In the genomic region with DNA sequence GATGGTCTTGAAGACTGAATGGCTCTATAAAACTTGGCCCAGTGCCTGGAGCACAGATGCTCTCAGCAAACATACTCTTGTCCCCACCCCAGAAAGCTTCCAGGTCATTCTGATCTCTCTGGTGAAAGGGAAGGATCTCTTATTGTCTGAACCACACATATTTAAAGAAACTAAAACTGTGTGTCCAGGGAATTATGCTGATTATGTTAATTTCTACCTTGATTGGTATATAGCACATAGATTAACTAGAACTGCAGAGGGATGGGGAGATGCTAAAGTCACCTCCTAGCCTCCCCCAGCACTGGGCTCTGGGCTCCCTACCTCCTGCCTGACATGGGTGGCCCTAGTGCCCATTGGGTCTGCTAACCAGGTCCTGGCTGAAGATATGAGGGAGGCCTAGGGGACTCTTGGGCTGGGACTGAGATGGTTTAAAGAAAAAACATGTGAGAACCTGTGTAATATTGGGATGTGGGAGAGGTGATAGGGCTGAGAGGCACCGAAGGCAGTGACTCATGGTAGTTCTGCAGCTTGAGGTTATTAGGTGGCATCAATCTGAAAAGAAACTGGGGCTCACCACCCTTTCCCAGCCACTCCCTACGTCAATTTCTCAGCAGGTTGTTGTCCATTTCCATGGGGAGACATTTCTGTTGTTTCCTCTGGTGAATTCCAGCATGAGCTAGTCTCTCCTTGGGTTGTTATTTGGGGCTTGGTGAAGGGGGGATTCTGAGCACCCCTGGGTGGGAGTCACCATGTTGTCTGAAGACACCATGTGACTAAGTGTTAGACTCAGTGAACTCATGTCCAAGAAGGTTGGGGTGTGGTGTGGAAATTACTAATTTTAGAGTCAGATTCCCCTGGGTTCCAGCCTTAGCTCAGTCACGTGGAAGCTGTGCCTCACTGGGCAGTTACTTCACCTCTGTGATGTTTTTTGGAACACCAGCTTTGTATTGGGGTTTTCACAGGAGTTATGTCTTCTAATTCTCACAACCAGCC, we compare ENCODE assay signal across 19 cellular contexts.
A peak's percentile ranks its signal among the peaks of the same experiment; 100 is the strongest.
DNase-seq lines count a peak whose midpoint lies in the region; ATAC-seq, FAIRE-seq and TF ChIP-seq lines count a peak whose summit lies in the region.
"Had no signal": no experiment of that assay in that cellular context is flagged by ENCODE, and none has a peak within 500 bp of the region (broad histone marks: within the 10 kb centered on the region; RNA-seq: fewer than 3 reads in every experiment).

No MANE protein-coding gene starts in this region.

- H3K4ac ChIP-seq in H1 (replicated peaks; ENCODE audit: insufficient read length, low read depth, low read length): no peak overlapping the region

- ATAC-seq in sciatic nerve (peak; percentile 85), gastroesophageal sphincter (no peak)
- ATAC-seq: GM12878 had no signal

- H4K8ac ChIP-seq in H1 (ENCODE audit: extremely low read depth, insufficient read depth, low read length): no peak overlapping the region

- H3K18ac ChIP-seq in H1 (ENCODE audit: extremely low read depth, low read length): no peak overlapping the region

- no peak overlapping the region for H3K4me3 Mint-ChIP-seq in activated CD4-positive, alpha-beta T cell treated with anti-CD3 and anti-CD28 coated beads, Interleukin-2, amount 10 ng/mL, durations not matched to agents 24 days and 14 days
- H3K4me3 Mint-ChIP-seq: neural progenitor cell had no signal

- H3K36me3 ChIP-seq in H1 (ENCODE audit: control insufficient read depth in 2 of 4, insufficient read depth in 4 of 4, low read length in 3 of 4) (no peaks in the 10 kb centered on the region), gastroesophageal sphincter (no peaks in the 10 kb centered on the region)
- H3K36me3 ChIP-seq: esophagus squamous epithelium, neural progenitor cell, SJSA1 had no signal

- peaks cover 8 to 11% of the 10 kb centered on the region in 2 experiments; a peak in 2 of 4 replicates for H3K9me3 ChIP-seq in H1 (ENCODE audit: insufficient read depth in 2 of 2, low read depth in 1 of 2, low read length in 1 of 2)
- H3K9me3 ChIP-seq in gastroesophageal sphincter: no peaks in the 10 kb centered on the region
- H3K9me3 ChIP-seq: Caco-2, esophagus squamous epithelium, SJSA1 had no signal

- H2BK15ac ChIP-seq in H1 (ENCODE audit: low read length): 0 out of 2 replicates have a peak overlapping the region, but pooled peaks have one; percentile 34

- no peak for TF ChIP-seq CTCF in H1 (IDR thresholded peaks at IDR 0.05; ENCODE audit: control extremely low read depth in 1 of 3, insufficient read depth in 1 of 3, low read depth in 1 of 3, low read length in 3 of 3)
- TF ChIP-seq CTCF in gastroesophageal sphincter (IDR thresholded peaks at IDR 0.05): no peak

- H3K4me1 ChIP-seq in H1 (replicated peaks in 1 of 4; ENCODE audit: control insufficient read depth in 3 of 4, insufficient read depth in 4 of 4, low read length in 3 of 4) (no peaks in the 10 kb centered on the region), gastroesophageal sphincter (no peaks in the 10 kb centered on the region)
- H3K4me1 ChIP-seq: Caco-2, neural progenitor cell, SJSA1 had no signal

- no peak overlapping the region for H2BK5ac ChIP-seq in H1 (ENCODE audit: low read depth, low read length)

- POLR2A ChIA-PET in H1 (lab: Charles Lee; ENCODE audit: partially characterized antibody): no interaction called here

- H2BK12ac ChIP-seq in H1 (ENCODE audit: low read depth, low read length): no peak overlapping the region

- no peak overlapping the region for H2BK20ac ChIP-seq in H1 (ENCODE audit: low read length)

- TF ChIP-seq EP300 in H1 (IDR thresholded peaks at IDR 0.05; ENCODE audit: borderline replicate concordance in 1 of 2, low read depth in 2 of 2, low read length in 2 of 2) (no peak), gastroesophageal sphincter (IDR thresholded peaks at IDR 0.05) (no peak)

- H3K14ac ChIP-seq in H1 (ENCODE audit: insufficient read length): no peak overlapping the region

- CTCF ChIA-PET in H1 (lab: Charles Lee; ENCODE audit: partially characterized antibody): interaction anchor here (1.1 kb wide), 1 partner anchor 30 kb away, joined by 5 read pairs; no protein-coding TSS in a partner anchor

- no peak overlapping the region for H3K23ac ChIP-seq in H1 (ENCODE audit: insufficient read length)

- no peak overlapping the region for H4K91ac ChIP-seq in H1 (replicated peaks; ENCODE audit: insufficient read length, low read length)

- H3K4me3 ChIP-seq in H1 (ENCODE audit: extremely low read depth in 1 of 4, insufficient read depth in 2 of 4, low read depth in 3 of 4, low read length in 4 of 4): no peak overlapping the region
- no peak overlapping the region for H3K4me3 ChIP-seq in gastroesophageal sphincter
- H3K4me3 ChIP-seq: esophagus squamous epithelium, GM12878, neural progenitor cell, SJSA1 had no signal

- no peaks in the 10 kb centered on the region for H3K23me2 ChIP-seq in H1 (ENCODE audit: low read depth, low read length)

- peaks cover 15% of the 10 kb centered on the region for H3K9me3 Mint-ChIP-seq in activated CD4-positive, alpha-beta T cell treated with anti-CD3 and anti-CD28 coated beads, Interleukin-2, amount 10 ng/mL, durations not matched to agents 24 days and 14 days

- TF ChIP-seq POLR2A in H1 (IDR thresholded peaks at IDR 0.05; ENCODE audit: control extremely low read depth in 1 of 2, low read depth in 2 of 2, low read length in 2 of 2): no peak
- TF ChIP-seq POLR2A in gastroesophageal sphincter (IDR thresholded peaks at IDR 0.05): no peak

- no peak overlapping the region for H2BK120ac ChIP-seq in H1 (replicated peaks; ENCODE audit: low read depth, low read length)

- no peak for DNase-seq in activated CD4-positive, alpha-beta T cell treated with anti-CD3 and anti-CD28 coated beads, Interleukin-2, amount 10 ng/mL, durations not matched to agents 24 days and 14 days
- no peak for DNase-seq in activated CD4-positive, alpha-beta T cell treated with anti-CD3 and anti-CD28 coated beads, Interleukin-2, amount 50 U/mL, for 1 hour
- DNase-seq in NCI-H2171 treated with DMSO at 0.1 percent for 48 hours (lab: John Stamatoyannopoulos, UW) (peak; percentile 69), H1 (ENCODE audit: low read depth in 1 of 2, low spot score in 2 of 2) (no peak), sciatic nerve (ENCODE audit: low spot score) (no peak), DMS79 treated with DMSO at 0.1 percent for 48 hours (lab: John Stamatoyannopoulos, UW) (no peak), NCI-H2107 (lab: John Stamatoyannopoulos, UW) (no peak)
- DNase-seq: activated effector memory CD4-positive, alpha-beta T cell treated with Interleukin-2 at 50 U/mL for 16 hours; Caco-2; esophagus squamous epithelium; H7; NCI-H345; substantia nigra; T-helper 9 cell had no signal

- WGBS in H1 (ENCODE audit: extremely low coverage in 1 of 2, insufficient coverage in 1 of 2, insufficient read length in 1 of 2, insufficient replicate concordance in 2 of 2, low coverage in 1 of 2, low lambda C conversion rate in 2 of 2, missing lambda C conversion rate in 1 of 2), 2 experiments: 83% methylated on average over 3 of the region's 3 CpGs; no CpG with 5 or more reads in 1 of the 2 experiments
- WGBS in gastroesophageal sphincter (ENCODE audit: low coverage in 1 of 2), 2 donors: 92% methylated on average over 2 to 3 of the region's 3 CpGs

- no peak overlapping the region for H3K56ac ChIP-seq in H1 (replicated peaks; ENCODE audit: insufficient read length, low read depth, low read length)

- H3K4me2 ChIP-seq in H1 (ENCODE audit: insufficient read depth in 1 of 2, low read depth in 2 of 2, low read length in 2 of 2): no peak overlapping the region
- H3K4me2 ChIP-seq: neural progenitor cell had no signal

- intact Hi-C loops in activated CD4-positive, alpha-beta T cell treated with anti-CD3 and anti-CD28 coated beads, Interleukin-2, amount 10 ng/mL, durations not matched to agents 24 days and 14 days (cut with micrococcal nuclease): no loop called here
- intact Hi-C loops in sciatic nerve (cut with DNase I): no loop called here

- H3K27ac ChIP-seq in H1 (ENCODE audit: low read depth, low read length) (no peak overlapping the region), gastroesophageal sphincter (no peak overlapping the region)
- H3K27ac ChIP-seq: esophagus squamous epithelium, neural progenitor cell, SJSA1 had no signal

- no peak overlapping the region for H2AFZ ChIP-seq in H1 (ENCODE audit: low read length)
- H2AFZ ChIP-seq: neural progenitor cell had no signal

- H3K4me1 Mint-ChIP-seq in activated CD4-positive, alpha-beta T cell treated with anti-CD3 and anti-CD28 coated beads, Interleukin-2, amount 10 ng/mL, durations not matched to agents 24 days and 14 days: peaks cover 15% of the 10 kb centered on the region
- H3K4me1 Mint-ChIP-seq: neural progenitor cell had no signal

- no peak for TF ChIP-seq RAD21 in H1 (IDR thresholded peaks at IDR 0.05 in 1 of 2, conservative IDR thresholded peaks at IDR 0.05 in 1 of 2; ENCODE audit: low read depth in 2 of 2, low read length in 2 of 2)

- H3K79me2 ChIP-seq in H1 (ENCODE audit: control insufficient read depth in 1 of 2, insufficient read depth in 2 of 2, low read length in 2 of 2): no peaks in the 10 kb centered on the region

- H4K20me1 ChIP-seq in H1 (replicated peaks in 1 of 2; ENCODE audit: control insufficient read depth in 1 of 2, insufficient read depth in 2 of 2, low read length in 2 of 2): no peaks in the 10 kb centered on the region

- H2AK5ac ChIP-seq in H1 (ENCODE audit: low read depth, low read length): no peak overlapping the region

- no peaks in the 10 kb centered on the region for H3K36me3 Mint-ChIP-seq in activated CD4-positive, alpha-beta T cell treated with anti-CD3 and anti-CD28 coated beads, Interleukin-2, amount 10 ng/mL, durations not matched to agents 24 days and 14 days (ENCODE audit: low read depth)
- H3K36me3 Mint-ChIP-seq: neural progenitor cell had no signal

- H3K27me3 ChIP-seq in H1 (replicated peaks in 1 of 4; ENCODE audit: control insufficient read depth in 3 of 4, extremely low read depth in 1 of 4, insufficient read depth in 3 of 4, low read length in 3 of 4): no peaks in the 10 kb centered on the region
- H3K27me3 ChIP-seq in gastroesophageal sphincter: peaks cover 32% of the 10 kb centered on the region
- H3K27me3 ChIP-seq: neural progenitor cell, SJSA1 had no signal

- H3K9ac ChIP-seq in H1 (replicated peaks in 1 of 4; ENCODE audit: extremely low read depth in 1 of 4, low read depth in 3 of 4, low read length in 3 of 4): no peak overlapping the region
- H3K9ac ChIP-seq: neural progenitor cell had no signal

- peak overlapping the region; percentile 21 for H3K27ac Mint-ChIP-seq in activated CD4-positive, alpha-beta T cell treated with anti-CD3 and anti-CD28 coated beads, Interleukin-2, amount 10 ng/mL, durations not matched to agents 24 days and 14 days
- H3K27ac Mint-ChIP-seq: neural progenitor cell had no signal

- H4K5ac ChIP-seq in H1 (ENCODE audit: insufficient read length, low read depth, low read length): no peak overlapping the region

- no peaks in the 10 kb centered on the region for H3K79me1 ChIP-seq in H1 (ENCODE audit: low read depth, low read length)

- peaks cover 16% of the 10 kb centered on the region for H3K27me3 Mint-ChIP-seq in activated CD4-positive, alpha-beta T cell treated with anti-CD3 and anti-CD28 coated beads, Interleukin-2, amount 10 ng/mL, durations not matched to agents 24 days and 14 days

- no peak for FAIRE-seq in H1 (lab: Jason Lieb, UNC)
- FAIRE-seq: G401.6, GM12878 had no signal
